18 cellular contexts compared by ENCODE assay signal in genomic region chr1:90558754-90559378, GRCh38.
"Had no signal": no experiment of that assay in that cellular context is flagged by ENCODE, and none has a peak within 500 bp of the region (broad histone marks: within the 10 kb centered on the region; RNA-seq: fewer than 3 reads in every experiment).

No MANE protein-coding gene starts in this region.

- H3K36me3 ChIP-seq: WERI-Rb-1 had no signal

- DNase-seq: activated CD4-positive, alpha-beta T cell treated with anti-CD3 and anti-CD28 coated beads for 36 hours; activated CD4-positive, alpha-beta T cell treated with anti-CD3 and anti-CD28 coated beads, Interleukin-2, amount 50 U/mL, for 1 hour; activated CD8-positive, alpha-beta memory T cell treated with anti-CD3 and anti-CD28 coated beads, Interleukin-2, amount 50 U/mL, for 4 hours; activated CD8-positive, alpha-beta T cell treated with anti-CD3 and anti-CD28 coated beads for 36 hours; activated effector memory CD4-positive, alpha-beta T cell treated with Interleukin-2 at 50 U/mL for 16 hours; activated naive CD4-positive, alpha-beta T cell; aorta; KG1; NCI-H1092; NCI-H1417; NCI-H1930; NCI-H2107; NCI-H510A treated with DMSO at 0.1 percent for 48 hours; NCI-H69; PC-3; SHP77 treated with DMSO at 0.1 percent for 48 hours; T-helper 17 cell had no signal

- ATAC-seq: activated CD8-positive, alpha-beta T cell treated with anti-CD3 and anti-CD28 coated beads for 36 hours; PC-3; T-helper 17 cell had no signal

- H3K27ac ChIP-seq: WERI-Rb-1 had no signal
